16 cellular contexts compared by ENCODE assay signal in genomic region chr11:38300570-38300969, GRCh38.
A peak's percentile ranks its signal among the peaks of the same experiment; 100 is the strongest.
DNase-seq lines count a peak whose midpoint lies in the region; ATAC-seq and TF ChIP-seq lines count a peak whose summit lies in the region.
"Had no signal": no experiment of that assay in that cellular context is flagged by ENCODE, and none has a peak within 500 bp of the region (broad histone marks: within the 10 kb centered on the region; RNA-seq: fewer than 3 reads in every experiment).

No MANE protein-coding gene starts in this region.

- H3K4me3 ChIP-seq in GM23338: no peak overlapping the region
- H3K4me3 ChIP-seq: GM12878, HAP-1 had no signal

- H2AFZ ChIP-seq in GM23338: no peak overlapping the region

- peak; percentile 34 for DNase-seq in G401 (ENCODE audit: low spot score)
- peak; percentile 19 for DNase-seq in cerebellar cortex (ENCODE audit: low spot score)
- DNase-seq in myocyte (ENCODE audit: low read depth): peak; percentile 9
- DNase-seq in GM10266 (ENCODE audit: extremely low spot score): no peak
- DNase-seq in GM23338 (ENCODE audit: low spot score): no peak
- DNase-seq in activated naive CD4-positive, alpha-beta T cell treated with anti-CD3 and anti-CD28 coated beads, Interleukin-2, amount 50 U/mL, for 16 hours: no peak
- DNase-seq: C1 segment of cervical spinal cord; Calu3; CD4-positive, alpha-beta memory T cell; COR-L47; DMS53; DMS79 treated with DMSO at 0.1 percent for 48 hours; GOT3; HFFc6 had no signal

- no peak overlapping the region for H3K27ac ChIP-seq in GM23338 (ENCODE audit: low read depth)

- H3K9me2 ChIP-seq in GM23338 (ENCODE audit: insufficient read depth): no peaks in the 10 kb centered on the region

- no peaks in the 10 kb centered on the region for H3F3A ChIP-seq in GM23338 (replicated peaks; ENCODE audit: low read depth)

- H3K9me3 Mint-ChIP-seq in GM23338: peaks cover 5% of the 10 kb centered on the region; the same call in 2 of the 3 replicates

- H3K79me2 ChIP-seq in GM23338 (replicated peaks; ENCODE audit: insufficient read depth): no peaks in the 10 kb centered on the region

- TF ChIP-seq CTCF in GM10266 (IDR thresholded peaks at IDR 0.05; ENCODE audit: control insufficient read depth, insufficient read depth, low read depth, missing control alignments) (no peak), GM23338 (conservative IDR thresholded peaks at IDR 0.05; ENCODE audit: low read depth in 2 of 2) (no peak)

- H3K36me3 ChIP-seq in GM23338 (ENCODE audit: insufficient read depth): no peaks in the 10 kb centered on the region
- H3K36me3 ChIP-seq: HAP-1 had no signal

- H3K36me3 Mint-ChIP-seq in GM23338 (ENCODE audit: low read depth): peaks cover 1% of the 10 kb centered on the region
- H3K36me3 Mint-ChIP-seq: CD4-positive, alpha-beta memory T cell had no signal

- H3K4me1 ChIP-seq in GM23338 (ENCODE audit: insufficient read depth): no peaks in the 10 kb centered on the region
- H3K4me1 ChIP-seq: HAP-1 had no signal

- no peak overlapping the region for H3K4me2 ChIP-seq in GM23338

- H3K4me3 Mint-ChIP-seq in GM23338: no peak overlapping the region
- H3K4me3 Mint-ChIP-seq: CD4-positive, alpha-beta memory T cell; HFFc6 had no signal

- H3K27ac Mint-ChIP-seq in GM23338: no peak overlapping the region
- H3K27ac Mint-ChIP-seq: CD4-positive, alpha-beta memory T cell; HFFc6 had no signal

- no peaks in the 10 kb centered on the region for H3K27me3 ChIP-seq in GM23338 (ENCODE audit: insufficient read depth)

- H3K27me3 Mint-ChIP-seq in GM23338 (ENCODE audit: insufficient read depth, low read depth, poor library complexity): peaks cover 3% of the 10 kb centered on the region
- H3K27me3 Mint-ChIP-seq: CD4-positive, alpha-beta memory T cell had no signal

- H4K20me1 ChIP-seq in GM23338 (replicated peaks; ENCODE audit: insufficient read depth): no peaks in the 10 kb centered on the region

- in situ Hi-C loops in G401 (cut with HindIII; ENCODE audit: low sequenced_read_pairs): no loop called here

- peaks cover 7% of the 10 kb centered on the region; the same call in 2 of the 3 replicates for H3K4me1 Mint-ChIP-seq in GM23338
- H3K4me1 Mint-ChIP-seq: CD4-positive, alpha-beta memory T cell had no signal

- no peak for ATAC-seq in GM23338
- ATAC-seq: GM12878 had no signal

TF ChIP-seq in GM23338, 12 proteins besides CTCF, POLR2A, EP300 and RAD21:
- TF ChIP-seq POLR2AphosphoS5 (IDR thresholded peaks at IDR 0.05; ENCODE audit: low read depth) (no peak), CREB1 (CRISPR knock-in tag; IDR thresholded peaks at IDR 0.05; ENCODE audit: low read depth) (no peak), STAT1 (IDR thresholded peaks at IDR 0.05; ENCODE audit: unreplicated experiment) (no peak), ZNF331 (CRISPR knock-in tag; IDR thresholded peaks at IDR 0.05; ENCODE audit: low read depth) (no peak), NANOG (IDR thresholded peaks at IDR 0.05; ENCODE audit: borderline replicate concordance) (no peak), EZH2 (IDR thresholded peaks at IDR 0.05; ENCODE audit: low read depth, unreplicated experiment) (no peak), ZNF462 (CRISPR knock-in tag; IDR thresholded peaks at IDR 0.05) (no peak), JUNB (IDR thresholded peaks at IDR 0.05; ENCODE audit: unreplicated experiment) (no peak)
- TF ChIP-seq, protein P1, sequence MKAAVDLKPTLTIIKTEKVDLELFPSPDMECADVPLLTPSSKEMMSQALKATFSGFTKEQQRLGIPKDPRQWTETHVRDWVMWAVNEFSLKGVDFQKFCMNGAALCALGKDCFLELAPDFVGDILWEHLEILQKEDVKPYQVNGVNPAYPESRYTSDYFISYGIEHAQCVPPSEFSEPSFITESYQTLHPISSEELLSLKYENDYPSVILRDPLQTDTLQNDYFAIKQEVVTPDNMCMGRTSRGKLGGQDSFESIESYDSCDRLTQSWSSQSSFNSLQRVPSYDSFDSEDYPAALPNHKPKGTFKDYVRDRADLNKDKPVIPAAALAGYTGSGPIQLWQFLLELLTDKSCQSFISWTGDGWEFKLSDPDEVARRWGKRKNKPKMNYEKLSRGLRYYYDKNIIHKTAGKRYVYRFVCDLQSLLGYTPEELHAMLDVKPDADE (IDR thresholded peaks at IDR 0.05): no peak

Comparison
In these comparisons a context has a peak if more than half of its experiments do, and no peak if none do; other contexts are left out.
1. DNase-seq: peak in G401 (single experiment), cerebellar cortex (single experiment) and myocyte (single experiment); none in GM10266 (single experiment), GM23338 (single experiment) and activated naive CD4-positive, alpha-beta T cell treated with anti-CD3 and anti-CD28 coated beads, Interleukin-2, amount 50 U/mL, for 16 hours (single experiment).